Comparison of ENCODE assay signal across 8 cellular contexts in genomic region chr12:113152835-113153814, GRCh38. TPM values are rescaled to one million over a fixed set of nuclear protein-coding genes. Genes with fewer than 3 reads are reported as not detected.
DNase-seq lines count a peak whose midpoint lies in the region; ATAC-seq lines count a peak whose summit lies in the region.

No MANE protein-coding gene starts in this region.

- peak; percentile 62 for ATAC-seq in HG03095 (IDR thresholded peaks at IDR 0.05; ENCODE audit: unreplicated experiment)

- peak overlapping the region; percentile 38; the same call in 1 of the 2 replicates for H3K4me3 ChIP-seq in GM08714 (ENCODE audit: low read length)

- DNase-seq in NCI-H526 treated with DMSO at 0.1 percent for 48 hours (lab: John Stamatoyannopoulos, UW) (peak; percentile 61), ecto neural progenitor cell (ENCODE audit: low spot score) (peak; percentile 88), lung microvascular endothelial cell (ENCODE audit: low read depth in 2 of 2) (peak; percentile 78 to 81), NK-92 (lab: John Stamatoyannopoulos, UW; ENCODE audit: unreplicated experiment) (no peak)
- peak; percentile 50 to 51 for DNase-seq in activated CD4-positive, alpha-beta T cell treated with anti-CD3 and anti-CD28 coated beads, Interleukin-2, amount 50 U/mL, for 4 hours
- DNase-seq in stimulated activated CD4-positive, alpha-beta T cell treated with anti-CD3 and anti-CD28 coated beads, Interleukin-4, amount 100 ng/mL, for 48 hours (ENCODE audit: low read depth in 2 of 2) = peak; percentile 45 to 62

RNA-seq across cellular contexts. Expression of gene CFAP73, which starts 3.6 kb away (rescaled TPM):
- not detected in 2 replicates for total RNA-seq in lung microvascular endothelial cell

RNA-seq across cellular contexts. Expression of gene RASAL1, which starts 17.6 kb away (rescaled TPM):
- total RNA-seq in lung microvascular endothelial cell = not detected in 2 replicates

RNA-seq across cellular contexts. Expression of gene DDX54, which starts 32.2 kb away (rescaled TPM):
- 30.2 and 31.4 TPM in 2 replicates for total RNA-seq in lung microvascular endothelial cell

RNA-seq across cellular contexts. Expression of gene RITA1, which starts 32.4 kb away (rescaled TPM):
- total RNA-seq in lung microvascular endothelial cell = 13.1 and 15.9 TPM in 2 replicates
